In the genomic region with DNA sequence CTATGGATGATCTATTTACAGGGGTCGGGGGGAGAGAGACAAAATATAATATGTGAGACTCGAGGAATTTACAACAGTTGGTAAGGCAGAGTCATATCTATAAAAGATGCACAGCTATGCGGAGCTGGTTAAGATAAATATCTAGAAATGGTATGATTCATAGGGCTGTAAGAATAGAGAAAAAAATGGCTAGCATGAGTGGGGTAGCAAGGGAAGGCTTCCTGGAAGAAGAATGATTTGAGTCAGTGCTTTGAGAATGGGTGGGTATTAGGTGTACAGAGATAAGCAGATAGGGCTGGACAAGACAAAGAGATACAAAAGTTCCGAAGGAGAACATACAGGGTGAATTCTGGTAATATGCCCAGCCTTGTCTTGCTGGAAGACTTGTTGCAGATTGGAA, we compare ENCODE assay signal across 11 cellular contexts.
DNase-seq lines count a peak whose midpoint lies in the region; ATAC-seq and TF ChIP-seq lines count a peak whose summit lies in the region.
"Had no signal": no experiment of that assay in that cellular context is flagged by ENCODE, and none has a peak within 500 bp of the region (broad histone marks: within the 10 kb centered on the region; RNA-seq: fewer than 3 reads in every experiment).

No MANE protein-coding gene starts in this region.

- H2AFZ ChIP-seq in MM.1S (ENCODE audit: low read length), result no peak overlapping the region

- H3K9me3 ChIP-seq in MM.1S (replicated peaks; ENCODE audit: insufficient read depth, low read length), result no peaks in the 10 kb centered on the region
- H3K9me3 ChIP-seq: gastroesophageal sphincter had no signal

- H3K4me3 ChIP-seq in foreskin fibroblast (ENCODE audit: low read depth in 1 of 2, low read length in 2 of 2) (peak overlapping the region; percentile 8 to 29), MM.1S (ENCODE audit: low read length) (no peak overlapping the region)
- H3K4me3 ChIP-seq: gastroesophageal sphincter had no signal

- H4K20me1 ChIP-seq in MM.1S (ENCODE audit: insufficient read depth, low read length), result no peaks in the 10 kb centered on the region

- no peak overlapping the region for H3K4me2 ChIP-seq in MM.1S (ENCODE audit: low read depth, low read length)

- TF ChIP-seq CTCF in foreskin fibroblast (IDR thresholded peaks at IDR 0.05; ENCODE audit: low read depth, low read length) (no peak), MM.1S (IDR thresholded peaks at IDR 0.05; ENCODE audit: low read length) (no peak)

- peaks cover 54% of the 10 kb centered on the region for H3K79me2 ChIP-seq in MM.1S (ENCODE audit: low read length)

- ATAC-seq in GM21529 (IDR thresholded peaks at IDR 0.05; ENCODE audit: unreplicated experiment) (peak; percentile 37), GM21447 (IDR thresholded peaks at IDR 0.05; ENCODE audit: unreplicated experiment) (no peak)
- ATAC-seq: gastroesophageal sphincter had no signal

- H3K9ac ChIP-seq in MM.1S (ENCODE audit: low read length), result no peak overlapping the region

- H3K4me1 ChIP-seq in MM.1S (ENCODE audit: low read length), result peaks cover 27% of the 10 kb centered on the region

- peak; percentile 31 for DNase-seq in GM03348 (ENCODE audit: low spot score)
- peak; percentile 71 for DNase-seq in LoVo (ENCODE audit: low spot score)
- DNase-seq in foreskin fibroblast, result peak in 1 of 2 donors; percentile 61
- no peak for DNase-seq in stimulated activated CD4-positive, alpha-beta T cell treated with anti-CD3 and anti-CD28 coated beads, Interleukin-2, amount 100 ng/mL, for 24 hours
- no peak for DNase-seq in MM.1S
- no peak for DNase-seq in NCI-H1436 treated with DMSO at 0.1 percent for 48 hours (lab: John Stamatoyannopoulos, UW)
- DNase-seq: stimulated activated CD4-positive, alpha-beta T cell treated with anti-CD3 and anti-CD28 coated beads, Interleukin-4, amount 100 ng/mL, for 24 hours; WERI-Rb-1 had no signal

- no peak overlapping the region for H3K27ac ChIP-seq in MM.1S (ENCODE audit: low read length)
- H3K27ac ChIP-seq: WERI-Rb-1 had no signal

- H3K36me3 ChIP-seq in MM.1S (replicated peaks; ENCODE audit: insufficient read depth, low read length), result peaks cover 11% of the 10 kb centered on the region; the same call in 1 of the 2 replicates
- H3K36me3 ChIP-seq: WERI-Rb-1 had no signal

- H3K9me2 ChIP-seq in MM.1S (replicated peaks; ENCODE audit: insufficient read depth, low read length), result no peaks in the 10 kb centered on the region

- peaks cover 16% of the 10 kb centered on the region for H3F3A ChIP-seq in MM.1S (ENCODE audit: insufficient read depth, low read length)

- no peaks in the 10 kb centered on the region for H3K27me3 ChIP-seq in MM.1S (replicated peaks; ENCODE audit: insufficient read depth, low read length)
- H3K27me3 ChIP-seq: gastroesophageal sphincter had no signal

Comparison
In these comparisons a context has a peak if more than half of its experiments do, and no peak if none do; other contexts are left out.
1. DNase-seq: peak in GM03348 (single experiment) and LoVo (single experiment); none in stimulated activated CD4-positive, alpha-beta T cell treated with anti-CD3 and anti-CD28 coated beads, Interleukin-2, amount 100 ng/mL, for 24 hours (0 of 2), MM.1S (single experiment) and NCI-H1436 treated with DMSO at 0.1 percent for 48 hours (single experiment).